ENCODE assay signal across 17 cellular contexts in the genomic region with DNA sequence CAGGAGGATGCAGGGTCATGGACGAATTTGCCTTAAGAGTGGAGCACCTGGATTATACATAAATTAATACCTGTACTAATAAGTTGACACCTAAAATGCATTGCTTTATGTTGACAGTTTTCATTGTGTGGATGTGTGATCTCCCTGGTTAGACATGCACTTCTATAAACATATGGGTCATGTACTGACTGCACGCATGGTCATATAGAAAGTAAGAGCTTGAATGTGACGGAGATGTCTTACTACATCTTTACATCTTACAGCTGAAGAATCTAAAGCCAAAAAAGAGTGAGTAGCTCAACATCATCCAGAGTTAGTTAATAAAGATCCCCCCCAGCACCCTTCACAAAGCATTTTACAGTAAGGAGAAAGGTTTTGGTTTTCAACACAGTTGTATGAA.
DNase-seq lines count a peak whose midpoint lies in the region; ATAC-seq and TF ChIP-seq lines count a peak whose summit lies in the region.
"Had no signal": no experiment of that assay in that cellular context is flagged by ENCODE, and none has a peak within 500 bp of the region (broad histone marks: within the 10 kb centered on the region; RNA-seq: fewer than 3 reads in every experiment).

No MANE protein-coding gene starts in this region.

- no peak overlapping the region for H3K27ac Mint-ChIP-seq in stimulated activated naive CD8-positive, alpha-beta T cell treated with anti-CD3 and anti-CD28 coated beads, Interleukin-15, amount 100 ng/mL, for 72 hours
- H3K27ac Mint-ChIP-seq in nephron: peak overlapping the region in 2 of 3 experiments; percentile 28 to 72
- H3K27ac Mint-ChIP-seq: CD4-positive, alpha-beta memory T cell had no signal

- no peaks in the 10 kb centered on the region for H3K9me2 ChIP-seq in Karpas-422 (replicated peaks; ENCODE audit: insufficient read depth, low read length)

- TF ChIP-seq CTCF in nephron (IDR thresholded peaks at IDR 0.05; ENCODE audit: unreplicated experiment in 3 of 3): no peak

- H3K4me3 ChIP-seq in SJCRH30 (no peak overlapping the region), Karpas-422 (ENCODE audit: low read length) (no peak overlapping the region)
- H3K4me3 ChIP-seq: A549, GM23248 had no signal

- no peaks in the 10 kb centered on the region for H3K36me3 ChIP-seq in SJCRH30
- H3K36me3 ChIP-seq in Karpas-422 (ENCODE audit: insufficient read depth, low read length): no peaks in the 10 kb centered on the region
- H3K36me3 ChIP-seq: BE2C had no signal

- H3K4me3 Mint-ChIP-seq in stimulated activated naive CD8-positive, alpha-beta T cell treated with anti-CD3 and anti-CD28 coated beads, Interleukin-15, amount 100 ng/mL, for 72 hours: no peak overlapping the region
- H3K4me3 Mint-ChIP-seq in nephron: no peak overlapping the region
- H3K4me3 Mint-ChIP-seq: CD4-positive, alpha-beta memory T cell; H9 had no signal

- no peaks in the 10 kb centered on the region for H3K9me3 Mint-ChIP-seq in stimulated activated naive CD8-positive, alpha-beta T cell treated with anti-CD3 and anti-CD28 coated beads, Interleukin-15, amount 100 ng/mL, for 72 hours
- no peaks in the 10 kb centered on the region for H3K9me3 Mint-ChIP-seq in nephron
- H3K9me3 Mint-ChIP-seq: CD4-positive, alpha-beta memory T cell; H9 had no signal

- H3K4me1 ChIP-seq in SJCRH30: no peaks in the 10 kb centered on the region
- H3K4me1 ChIP-seq in Karpas-422 (ENCODE audit: low read length): no peaks in the 10 kb centered on the region
- H3K4me1 ChIP-seq: A549, BE2C had no signal

- H3K36me3 Mint-ChIP-seq in nephron (ENCODE audit: low read depth): no peaks in the 10 kb centered on the region
- H3K36me3 Mint-ChIP-seq: CD4-positive, alpha-beta memory T cell had no signal

- H3K79me2 ChIP-seq in Karpas-422 (ENCODE audit: low read length): no peaks in the 10 kb centered on the region

- no peak overlapping the region for H2AFZ ChIP-seq in Karpas-422 (ENCODE audit: low read length)
- H2AFZ ChIP-seq: GM23248 had no signal

- DNase-seq in stimulated activated naive CD8-positive, alpha-beta T cell treated with anti-CD3 and anti-CD28 coated beads, Interleukin-15, Interleukin-2, amounts not matched to agents 100 U/mL and 50 U/mL, for 24 hours: no peak
- no peak for DNase-seq in stimulated activated naive CD8-positive, alpha-beta T cell treated with anti-CD3 and anti-CD28 coated beads, Interleukin-15, amount 100 ng/mL, for 72 hours
- DNase-seq in SW480 (ENCODE audit: low spot score) (peak; percentile 11), SJCRH30 (no peak), Karpas-422 (no peak)
- DNase-seq: BE2C; CD4-positive, alpha-beta memory T cell; COR-L47; DMS153; DMS79 treated with DMSO at 0.1 percent for 48 hours; EL; GM23248; H9 had no signal

- H3K9me3 ChIP-seq in SJCRH30 (replicated peaks): no peaks in the 10 kb centered on the region
- H3K9me3 ChIP-seq in Karpas-422 (ENCODE audit: low read length): no peaks in the 10 kb centered on the region
- H3K9me3 ChIP-seq: A549, BE2C had no signal

- H3K27me3 Mint-ChIP-seq in stimulated activated naive CD8-positive, alpha-beta T cell treated with anti-CD3 and anti-CD28 coated beads, Interleukin-15, amount 100 ng/mL, for 72 hours: peaks cover 22% of the 10 kb centered on the region
- peaks cover 4% of the 10 kb centered on the region for H3K27me3 Mint-ChIP-seq in nephron (ENCODE audit: low read depth)

- H3K9ac ChIP-seq in Karpas-422 (ENCODE audit: low read length): no peak overlapping the region
- H3K9ac ChIP-seq: GM23248 had no signal

- H4K20me1 ChIP-seq in Karpas-422 (ENCODE audit: insufficient read depth, low read depth, low read length): no peaks in the 10 kb centered on the region

- no peak overlapping the region for H3K4me2 ChIP-seq in Karpas-422 (ENCODE audit: low read depth, low read length, poor library complexity, severe bottlenecking)
- H3K4me2 ChIP-seq: A549 had no signal

- peaks cover 6% of the 10 kb centered on the region for H3K4me1 Mint-ChIP-seq in stimulated activated naive CD8-positive, alpha-beta T cell treated with anti-CD3 and anti-CD28 coated beads, Interleukin-15, amount 100 ng/mL, for 72 hours
- peaks cover 48% of the 10 kb centered on the region for H3K4me1 Mint-ChIP-seq in nephron

- H3K27ac ChIP-seq in SJCRH30: no peak overlapping the region
- H3K27ac ChIP-seq in Karpas-422 (ENCODE audit: low read length): no peak overlapping the region
- H3K27ac ChIP-seq: A549, C4-2B, GM23248 had no signal

- no peaks in the 10 kb centered on the region for H3K27me3 ChIP-seq in SJCRH30
- H3K27me3 ChIP-seq in Karpas-422 (ENCODE audit: low read length): no peaks in the 10 kb centered on the region
- H3K27me3 ChIP-seq: BE2C had no signal

- peak; percentile 61 for ATAC-seq in stimulated activated naive CD8-positive, alpha-beta T cell treated with anti-CD3 and anti-CD28 coated beads, Interleukin-15, Interleukin-2, amounts not matched to agents 100 U/mL and 50 U/mL, for 24 hours
- ATAC-seq in stimulated activated naive CD8-positive, alpha-beta T cell treated with anti-CD3 and anti-CD28 coated beads, Interleukin-15, amount 100 ng/mL, for 72 hours: no peak
- no peak for ATAC-seq in GM18858 (IDR thresholded peaks at IDR 0.05; ENCODE audit: unreplicated experiment)
- ATAC-seq: A549 had no signal

Comparison
In these comparisons a context has a peak if more than half of its experiments do, and no peak if none do; other contexts are left out.
1. H3K27ac Mint-ChIP-seq: peak in nephron (2 of 3); none in stimulated activated naive CD8-positive, alpha-beta T cell treated with anti-CD3 and anti-CD28 coated beads, Interleukin-15, amount 100 ng/mL, for 72 hours (0 of 2).